In genomic region chr12:56725723-56726102, GRCh38 we compare ENCODE assay signal across 8 cellular contexts. TPM values are rescaled to one million over a fixed set of nuclear protein-coding genes. Genes with fewer than 3 reads are reported as not detected.
DNase-seq lines count a peak whose midpoint lies in the region; ATAC-seq lines count a peak whose summit lies in the region.

No MANE protein-coding gene starts in this region.

- H3K27ac Mint-ChIP-seq in activated T-helper 1 cell treated with anti-CD3 and anti-CD28 coated beads, Interleukin-12 subunit alpha, Interleukin-12 subunit beta, Interleukin-2, Interleukin-4 antibody, amounts not matched to agents 30 ng/mL and 10 ng/mL and 1 ng/mL, durations not matched to agents 14 hours and 24 hours and 36 hours = peak overlapping the region; percentile 91
- peak overlapping the region; percentile 99 to 100 for H3K27ac Mint-ChIP-seq in stimulated activated naive CD8-positive, alpha-beta T cell treated with anti-CD3 and anti-CD28 coated beads, Interleukin-15, amount 100 ng/mL, for 72 hours

- H3K4me3 Mint-ChIP-seq in activated T-helper 1 cell treated with anti-CD3 and anti-CD28 coated beads, Interleukin-12 subunit alpha, Interleukin-12 subunit beta, Interleukin-2, Interleukin-4 antibody, amounts not matched to agents 30 ng/mL and 10 ng/mL and 1 ng/mL, durations not matched to agents 14 hours and 24 hours and 36 hours = peak overlapping the region; percentile 91
- peak overlapping the region; percentile 93 to 98 for H3K4me3 Mint-ChIP-seq in stimulated activated naive CD8-positive, alpha-beta T cell treated with anti-CD3 and anti-CD28 coated beads, Interleukin-15, amount 100 ng/mL, for 72 hours

- H3K36me3 Mint-ChIP-seq in activated T-helper 1 cell treated with anti-CD3 and anti-CD28 coated beads, Interleukin-12 subunit alpha, Interleukin-12 subunit beta, Interleukin-2, Interleukin-4 antibody, amounts not matched to agents 30 ng/mL and 10 ng/mL and 1 ng/mL, durations not matched to agents 14 hours and 24 hours and 36 hours (ENCODE audit: low read depth) = peaks cover 49% of the 10 kb centered on the region

- H3K9me3 Mint-ChIP-seq in activated T-helper 1 cell treated with anti-CD3 and anti-CD28 coated beads, Interleukin-12 subunit alpha, Interleukin-12 subunit beta, Interleukin-2, Interleukin-4 antibody, amounts not matched to agents 30 ng/mL and 10 ng/mL and 1 ng/mL, durations not matched to agents 14 hours and 24 hours and 36 hours = no peaks in the 10 kb centered on the region
- no peaks in the 10 kb centered on the region for H3K9me3 Mint-ChIP-seq in stimulated activated naive CD8-positive, alpha-beta T cell treated with anti-CD3 and anti-CD28 coated beads, Interleukin-15, amount 100 ng/mL, for 72 hours

- no peaks in the 10 kb centered on the region for H3K27me3 ChIP-seq in iPS-15b (ENCODE audit: control insufficient read depth, insufficient read depth, low read length)

- peaks cover 19% of the 10 kb centered on the region for H3K4me1 ChIP-seq in iPS-15b (ENCODE audit: control insufficient read depth, insufficient read depth, low read length)

- peaks cover 7% of the 10 kb centered on the region for H3K36me3 ChIP-seq in iPS-15b (ENCODE audit: control insufficient read depth, insufficient read depth, low read length)

- peak; percentile 15 for DNase-seq in HT-29 (ENCODE audit: low spot score)
- DNase-seq in activated T-helper 1 cell treated with anti-CD3 and anti-CD28 coated beads, Interleukin-12 subunit alpha, Interleukin-12 subunit beta, Interleukin-2, Interleukin-4 antibody, amounts not matched to agents 30 ng/mL and 10 ng/mL and 1 ng/mL, durations not matched to agents 14 hours and 24 hours and 36 hours (ENCODE audit: low spot score) = no peak
- DNase-seq in stimulated activated naive CD8-positive, alpha-beta T cell treated with anti-CD3 and anti-CD28 coated beads, Interleukin-15, amount 100 ng/mL, for 72 hours = no peak
- DNase-seq in NCI-H1092 (lab: John Stamatoyannopoulos, UW) = no peak
- DNase-seq in cortex of kidney (lab: John Stamatoyannopoulos, UW) = no peak
- DNase-seq in NCI-H82 (lab: John Stamatoyannopoulos, UW) = no peak
- no peak for DNase-seq in NCI-H345 treated with DMSO at 0.1 percent for 48 hours (lab: John Stamatoyannopoulos, UW; ENCODE audit: unreplicated experiment)

- intact Hi-C loops in activated T-helper 1 cell treated with anti-CD3 and anti-CD28 coated beads, Interleukin-12 subunit alpha, Interleukin-12 subunit beta, Interleukin-2, Interleukin-4 antibody, amounts not matched to agents 30 ng/mL and 10 ng/mL and 1 ng/mL, durations not matched to agents 14 hours and 24 hours and 36 hours (cut with micrococcal nuclease) = loop anchor here (1.0 to 2.0 kb wide), 10 partner anchors 27 to 1027 kb away; partner anchors contain the start of genes CDK4, DDIT3, PRIM1 and PTGES3

- peaks cover 43% of the 10 kb centered on the region for H3K4me1 Mint-ChIP-seq in activated T-helper 1 cell treated with anti-CD3 and anti-CD28 coated beads, Interleukin-12 subunit alpha, Interleukin-12 subunit beta, Interleukin-2, Interleukin-4 antibody, amounts not matched to agents 30 ng/mL and 10 ng/mL and 1 ng/mL, durations not matched to agents 14 hours and 24 hours and 36 hours (ENCODE audit: low read depth)
- H3K4me1 Mint-ChIP-seq in stimulated activated naive CD8-positive, alpha-beta T cell treated with anti-CD3 and anti-CD28 coated beads, Interleukin-15, amount 100 ng/mL, for 72 hours = peaks cover 37% of the 10 kb centered on the region

- no peaks in the 10 kb centered on the region for H3K9me3 ChIP-seq in iPS-15b (ENCODE audit: control insufficient read depth, insufficient read depth, low read length)

- peaks cover 1% of the 10 kb centered on the region for H3K27me3 Mint-ChIP-seq in activated T-helper 1 cell treated with anti-CD3 and anti-CD28 coated beads, Interleukin-12 subunit alpha, Interleukin-12 subunit beta, Interleukin-2, Interleukin-4 antibody, amounts not matched to agents 30 ng/mL and 10 ng/mL and 1 ng/mL, durations not matched to agents 14 hours and 24 hours and 36 hours (ENCODE audit: insufficient read depth)
- H3K27me3 Mint-ChIP-seq in stimulated activated naive CD8-positive, alpha-beta T cell treated with anti-CD3 and anti-CD28 coated beads, Interleukin-15, amount 100 ng/mL, for 72 hours = no peaks in the 10 kb centered on the region

- no peak for ATAC-seq in stimulated activated naive CD8-positive, alpha-beta T cell treated with anti-CD3 and anti-CD28 coated beads, Interleukin-15, amount 100 ng/mL, for 72 hours

- no peak overlapping the region for H3K9ac ChIP-seq in iPS-15b (ENCODE audit: low read depth, low read length)

- peak overlapping the region; percentile 100 for H3K4me3 ChIP-seq in iPS-15b (ENCODE audit: low read depth, low read length)

RNA-seq across cellular contexts. Expression of gene NACA, which starts 0.6 kb away (rescaled TPM):
- total RNA-seq in HT-29 (2014; rRNA removed; shearing (Covaris generic)) = 1,132 and 1,145 TPM in 2 replicates
- 942 and 963 TPM in 2 replicates for total RNA-seq in activated T-helper 1 cell treated with anti-CD3 and anti-CD28 coated beads, Interleukin-12 subunit alpha, Interleukin-12 subunit beta, Interleukin-2, Interleukin-4 antibody, amounts not matched to agents 30 ng/mL and 10 ng/mL and 1 ng/mL, durations not matched to agents 14 hours and 24 hours and 36 hours

RNA-seq across cellular contexts. Expression of gene PRIM1, which starts 26.4 kb away (rescaled TPM):
- total RNA-seq in HT-29 (2014; rRNA removed; shearing (Covaris generic)) = 8.9 and 10.1 TPM in 2 replicates
- 67.5 and 67.8 TPM in 2 replicates for total RNA-seq in activated T-helper 1 cell treated with anti-CD3 and anti-CD28 coated beads, Interleukin-12 subunit alpha, Interleukin-12 subunit beta, Interleukin-2, Interleukin-4 antibody, amounts not matched to agents 30 ng/mL and 10 ng/mL and 1 ng/mL, durations not matched to agents 14 hours and 24 hours and 36 hours

RNA-seq across cellular contexts. Expression of gene HSD17B6, which starts 37.4 kb away (rescaled TPM):
- total RNA-seq in HT-29 (2014; rRNA removed; shearing (Covaris generic)) = 0.16 TPM in 1 of 2 replicates, not detected in the other
- 1.3 and 1.7 TPM in 2 replicates for total RNA-seq in activated T-helper 1 cell treated with anti-CD3 and anti-CD28 coated beads, Interleukin-12 subunit alpha, Interleukin-12 subunit beta, Interleukin-2, Interleukin-4 antibody, amounts not matched to agents 30 ng/mL and 10 ng/mL and 1 ng/mL, durations not matched to agents 14 hours and 24 hours and 36 hours

RNA-seq across cellular contexts. Expression of gene PTGES3, which starts 37.6 kb away (rescaled TPM):
- total RNA-seq in HT-29 (2014; rRNA removed; shearing (Covaris generic)) = 80.2 and 83.4 TPM in 2 replicates
- total RNA-seq in activated T-helper 1 cell treated with anti-CD3 and anti-CD28 coated beads, Interleukin-12 subunit alpha, Interleukin-12 subunit beta, Interleukin-2, Interleukin-4 antibody, amounts not matched to agents 30 ng/mL and 10 ng/mL and 1 ng/mL, durations not matched to agents 14 hours and 24 hours and 36 hours = 301 and 302 TPM in 2 replicates
